In the genomic region with DNA sequence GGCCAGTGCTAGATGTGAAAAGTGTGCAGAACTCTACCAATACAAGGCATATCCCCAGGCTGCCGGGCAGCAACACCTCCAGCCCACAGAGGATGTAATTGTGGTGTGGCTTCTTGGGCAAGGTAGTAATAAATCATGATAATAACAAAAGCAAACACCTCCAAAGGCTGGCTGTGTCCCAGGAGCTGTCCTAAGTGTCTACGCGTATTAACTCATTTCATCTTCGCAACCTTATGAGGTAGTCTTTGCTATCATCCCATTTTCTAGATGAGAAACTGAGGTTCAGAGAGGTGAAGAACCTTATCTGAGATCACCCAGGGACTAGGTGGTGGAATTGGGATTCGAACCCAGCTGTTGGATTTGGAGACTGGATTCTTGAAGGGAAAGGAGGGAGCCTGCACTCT, we compare ENCODE assay signal across 2 cellular contexts.
A peak's percentile ranks its signal among the peaks of the same experiment; 100 is the strongest.
TF ChIP-seq lines count a peak whose summit lies in the region.

No MANE protein-coding gene starts in this region.

TF ChIP-seq in HCT116, 20 proteins besides CTCF, POLR2A, EP300 and RAD21:
- TF ChIP-seq SIN3A (IDR thresholded peaks at IDR 0.05; ENCODE audit: low read depth) (no peak), JUND (IDR thresholded peaks at IDR 0.05) (no peak), SP1 (IDR thresholded peaks at IDR 0.05; ENCODE audit: low read depth) (no peak), CBX3 (IDR thresholded peaks at IDR 0.05; ENCODE audit: low read depth) (no peak), YY1 (IDR thresholded peaks at IDR 0.05; ENCODE audit: extremely low read depth, insufficient replicate concordance, low read depth, low read length) (no peak), EZH2 (IDR thresholded peaks at IDR 0.05) (no peak), CEBPB (IDR thresholded peaks at IDR 0.05; ENCODE audit: low read depth) (no peak), SRF (IDR thresholded peaks at IDR 0.05; ENCODE audit: low read depth) (no peak), ELF1 (IDR thresholded peaks at IDR 0.05; ENCODE audit: borderline replicate concordance, low read depth) (no peak), EGR1 (IDR thresholded peaks at IDR 0.05; ENCODE audit: low read depth) (no peak), POLR2AphosphoS5 (IDR thresholded peaks at IDR 0.05; ENCODE audit: low read depth, low read length) (no peak), ZNF274 (IDR thresholded peaks at IDR 0.05; ENCODE audit: low read depth, low read length) (no peak), FOSL1 (IDR thresholded peaks at IDR 0.05; ENCODE audit: low read depth) (no peak), TCF7L2 (IDR thresholded peaks at IDR 0.05; ENCODE audit: borderline replicate concordance, extremely low read depth, insufficient read depth, insufficient read length) (no peak), EZH2phosphoT487 (IDR thresholded peaks at IDR 0.05; ENCODE audit: borderline replicate concordance) (no peak)
- TF ChIP-seq, protein P1, sequence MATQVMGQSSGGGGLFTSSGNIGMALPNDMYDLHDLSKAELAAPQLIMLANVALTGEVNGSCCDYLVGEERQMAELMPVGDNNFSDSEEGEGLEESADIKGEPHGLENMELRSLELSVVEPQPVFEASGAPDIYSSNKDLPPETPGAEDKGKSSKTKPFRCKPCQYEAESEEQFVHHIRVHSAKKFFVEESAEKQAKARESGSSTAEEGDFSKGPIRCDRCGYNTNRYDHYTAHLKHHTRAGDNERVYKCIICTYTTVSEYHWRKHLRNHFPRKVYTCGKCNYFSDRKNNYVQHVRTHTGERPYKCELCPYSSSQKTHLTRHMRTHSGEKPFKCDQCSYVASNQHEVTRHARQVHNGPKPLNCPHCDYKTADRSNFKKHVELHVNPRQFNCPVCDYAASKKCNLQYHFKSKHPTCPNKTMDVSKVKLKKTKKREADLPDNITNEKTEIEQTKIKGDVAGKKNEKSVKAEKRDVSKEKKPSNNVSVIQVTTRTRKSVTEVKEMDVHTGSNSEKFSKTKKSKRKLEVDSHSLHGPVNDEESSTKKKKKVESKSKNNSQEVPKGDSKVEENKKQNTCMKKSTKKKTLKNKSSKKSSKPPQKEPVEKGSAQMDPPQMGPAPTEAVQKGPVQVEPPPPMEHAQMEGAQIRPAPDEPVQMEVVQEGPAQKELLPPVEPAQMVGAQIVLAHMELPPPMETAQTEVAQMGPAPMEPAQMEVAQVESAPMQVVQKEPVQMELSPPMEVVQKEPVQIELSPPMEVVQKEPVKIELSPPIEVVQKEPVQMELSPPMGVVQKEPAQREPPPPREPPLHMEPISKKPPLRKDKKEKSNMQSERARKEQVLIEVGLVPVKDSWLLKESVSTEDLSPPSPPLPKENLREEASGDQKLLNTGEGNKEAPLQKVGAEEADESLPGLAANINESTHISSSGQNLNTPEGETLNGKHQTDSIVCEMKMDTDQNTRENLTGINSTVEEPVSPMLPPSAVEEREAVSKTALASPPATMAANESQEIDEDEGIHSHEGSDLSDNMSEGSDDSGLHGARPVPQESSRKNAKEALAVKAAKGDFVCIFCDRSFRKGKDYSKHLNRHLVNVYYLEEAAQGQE (IDR thresholded peaks at IDR 0.05; ENCODE audit: low read depth), result no peak
- TF ChIP-seq, protein P2, sequence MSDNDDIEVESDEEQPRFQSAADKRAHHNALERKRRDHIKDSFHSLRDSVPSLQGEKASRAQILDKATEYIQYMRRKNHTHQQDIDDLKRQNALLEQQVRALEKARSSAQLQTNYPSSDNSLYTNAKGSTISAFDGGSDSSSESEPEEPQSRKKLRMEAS (IDR thresholded peaks at IDR 0.05), result no peak
- TF ChIP-seq, protein P3, sequence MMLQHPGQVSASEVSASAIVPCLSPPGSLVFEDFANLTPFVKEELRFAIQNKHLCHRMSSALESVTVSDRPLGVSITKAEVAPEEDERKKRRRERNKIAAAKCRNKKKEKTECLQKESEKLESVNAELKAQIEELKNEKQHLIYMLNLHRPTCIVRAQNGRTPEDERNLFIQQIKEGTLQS (IDR thresholded peaks at IDR 0.05), result no peak
- TF ChIP-seq, protein P4, sequence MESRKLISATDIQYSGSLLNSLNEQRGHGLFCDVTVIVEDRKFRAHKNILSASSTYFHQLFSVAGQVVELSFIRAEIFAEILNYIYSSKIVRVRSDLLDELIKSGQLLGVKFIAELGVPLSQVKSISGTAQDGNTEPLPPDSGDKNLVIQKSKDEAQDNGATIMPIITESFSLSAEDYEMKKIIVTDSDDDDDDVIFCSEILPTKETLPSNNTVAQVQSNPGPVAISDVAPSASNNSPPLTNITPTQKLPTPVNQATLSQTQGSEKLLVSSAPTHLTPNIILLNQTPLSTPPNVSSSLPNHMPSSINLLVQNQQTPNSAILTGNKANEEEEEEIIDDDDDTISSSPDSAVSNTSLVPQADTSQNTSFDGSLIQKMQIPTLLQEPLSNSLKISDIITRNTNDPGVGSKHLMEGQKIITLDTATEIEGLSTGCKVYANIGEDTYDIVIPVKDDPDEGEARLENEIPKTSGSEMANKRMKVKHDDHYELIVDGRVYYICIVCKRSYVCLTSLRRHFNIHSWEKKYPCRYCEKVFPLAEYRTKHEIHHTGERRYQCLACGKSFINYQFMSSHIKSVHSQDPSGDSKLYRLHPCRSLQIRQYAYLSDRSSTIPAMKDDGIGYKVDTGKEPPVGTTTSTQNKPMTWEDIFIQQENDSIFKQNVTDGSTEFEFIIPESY (IDR thresholded peaks at IDR 0.05; ENCODE audit: extremely low read depth, insufficient replicate concordance, low read length), result no peak

TF ChIP-seq in K562, 482 proteins besides CTCF, POLR2A, EP300 and RAD21:
- TF ChIP-seq MEIS2 (IDR thresholded peaks at IDR 0.05; ENCODE audit: partially characterized antibody) (peak; percentile 26), KDM1A (IDR thresholded peaks at IDR 0.05) (peak in 1 of 2 experiments; percentile 16; a peak in 1 of 4 replicates)
- TF ChIP-seq, protein P5, sequence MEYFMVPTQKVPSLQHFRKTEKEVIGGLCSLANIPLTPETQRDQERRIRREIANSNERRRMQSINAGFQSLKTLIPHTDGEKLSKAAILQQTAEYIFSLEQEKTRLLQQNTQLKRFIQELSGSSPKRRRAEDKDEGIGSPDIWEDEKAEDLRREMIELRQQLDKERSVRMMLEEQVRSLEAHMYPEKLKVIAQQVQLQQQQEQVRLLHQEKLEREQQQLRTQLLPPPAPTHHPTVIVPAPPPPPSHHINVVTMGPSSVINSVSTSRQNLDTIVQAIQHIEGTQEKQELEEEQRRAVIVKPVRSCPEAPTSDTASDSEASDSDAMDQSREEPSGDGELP (CRISPR knock-in tag; IDR thresholded peaks at IDR 0.05; ENCODE audit: borderline replicate concordance), result no peak
TF ChIP-seq in K562: peak in this region for 2.
